ENCODE assay signal across 8 cellular contexts in the genomic region with DNA sequence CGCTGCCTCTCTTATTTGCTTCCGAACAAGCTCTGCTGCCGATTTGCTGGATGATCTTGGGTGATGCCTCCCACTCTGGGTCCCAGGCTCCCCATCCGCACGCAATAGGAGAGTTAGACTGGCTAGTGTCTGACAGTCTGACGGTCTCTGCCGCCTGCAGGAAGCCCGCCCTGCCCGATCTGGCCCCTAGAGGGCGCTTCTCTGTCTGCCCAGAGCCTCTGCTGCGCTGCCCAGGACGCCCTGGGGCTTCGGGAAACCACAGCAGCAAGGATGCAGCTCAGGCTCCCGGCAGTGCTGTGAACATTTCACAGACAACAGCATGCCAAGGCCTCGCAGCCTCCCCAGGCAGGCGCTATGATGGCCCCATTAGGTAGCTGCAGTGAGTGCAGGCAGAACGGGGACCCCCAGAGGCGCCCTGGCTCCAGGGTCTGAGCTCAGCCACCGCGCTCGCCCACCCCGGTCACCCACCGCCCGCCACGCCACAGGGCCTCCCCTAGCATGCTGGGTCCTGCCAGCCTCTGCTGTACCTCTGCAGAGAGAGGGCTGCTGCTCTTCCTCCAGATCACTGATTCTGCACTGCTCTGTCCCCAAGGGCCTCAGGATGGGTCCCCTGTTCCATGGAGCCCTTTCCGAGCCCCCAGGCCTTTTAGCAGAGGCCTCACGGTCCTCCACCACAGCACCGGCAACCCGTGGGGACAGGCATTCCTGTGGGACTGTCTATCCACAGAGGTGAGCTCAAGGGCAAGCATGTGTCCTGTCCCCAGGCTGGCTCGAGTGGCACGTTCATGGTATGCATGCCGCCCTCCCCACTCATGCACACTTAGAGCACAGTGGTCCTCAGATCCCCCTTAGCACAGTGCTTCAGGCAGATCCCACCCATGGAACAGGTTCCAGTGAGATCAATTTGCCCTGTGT. TPM values are rescaled to one million over a fixed set of nuclear protein-coding genes. Genes with fewer than 3 reads are reported as not detected.
DNase-seq lines count a peak whose midpoint lies in the region; ATAC-seq and TF ChIP-seq lines count a peak whose summit lies in the region.

No MANE protein-coding gene starts in this region.

- H3K4me3 ChIP-seq in GM23248 (no peak overlapping the region), coronary artery (no peak overlapping the region), right lobe of liver (no peak overlapping the region)

- H3K4me1 ChIP-seq in GM23248 (ENCODE audit: insufficient read depth), result no peaks in the 10 kb centered on the region; the same call in 1 of the 2 replicates
- H3K4me1 ChIP-seq in right lobe of liver, result peaks cover 0 to 3% (median 0%) of the 10 kb centered on the region in 4 donors

- H3K9me3 ChIP-seq in GM23248 (ENCODE audit: low read depth), result no peaks in the 10 kb centered on the region
- no peaks in the 10 kb centered on the region for H3K9me3 ChIP-seq in right lobe of liver

- TF ChIP-seq POLR2A in right lobe of liver (IDR thresholded peaks at IDR 0.05), result no peak

- ATAC-seq in right lobe of liver (peak; percentile 89 to 97 (median 91)), GM21390 (IDR thresholded peaks at IDR 0.05; ENCODE audit: unreplicated experiment) (no peak)

- 36 to 55% methylated on average over 25 to 30 of the region's 32 CpGs for WGBS in GM23248 (ENCODE audit: low coverage in 1 of 2, low lambda C conversion rate in 2 of 2, missing lambda C conversion rate in 2 of 2), 2 experiments
- 59% methylated on average over 8 of the region's 32 CpGs for WGBS in right lobe of liver (ENCODE audit: insufficient coverage, low coverage, low lambda C conversion rate, missing lambda C conversion rate)

- no peak overlapping the region for H3K27ac ChIP-seq in GM23248
- no peak overlapping the region for H3K27ac ChIP-seq in coronary artery
- H3K27ac ChIP-seq in right lobe of liver, result no peak overlapping the region

- H4K20me1 ChIP-seq in GM23248 (ENCODE audit: insufficient read depth), result no peaks in the 10 kb centered on the region

- H3K9ac ChIP-seq in GM23248, result no peak overlapping the region

- H3K79me2 ChIP-seq in GM23248 (ENCODE audit: insufficient read depth), result no peaks in the 10 kb centered on the region

- H3F3A ChIP-seq in GM23248 (ENCODE audit: insufficient read depth), result no peaks in the 10 kb centered on the region

- in situ Hi-C loops in GM23248 (cut with MboI), result no loop called here

- TF ChIP-seq CTCF in coronary artery (IDR thresholded peaks at IDR 0.05), result peak; percentile 86
- peak; percentile 91 to 96 (median 94) for TF ChIP-seq CTCF in right lobe of liver (IDR thresholded peaks at IDR 0.05)

- DNase-seq in AG08395 (ENCODE audit: low spot score) (peak; percentile 96), GM23248 (peak; percentile 89), NCI-H526 treated with DMSO at 0.1 percent for 48 hours (lab: John Stamatoyannopoulos, UW) (peak; percentile 30), coronary artery (ENCODE audit: low spot score) (no peak), right lobe of liver (peak; percentile 87 to 89 (median 88))
- DNase-seq in activated CD4-positive, alpha-beta T cell treated with anti-CD3 and anti-CD28 coated beads, Interleukin-2, amount 50 U/mL, for 4 hours, result peak; percentile 70 to 72
- peak; percentile 74 to 81 for DNase-seq in stimulated activated CD4-positive, alpha-beta T cell treated with anti-CD3 and anti-CD28 coated beads, Interleukin-4, amount 100 ng/mL, for 48 hours (ENCODE audit: low read depth in 2 of 2)

- H3K4me2 ChIP-seq in GM23248 (ENCODE audit: unreplicated experiment), result no peak overlapping the region

- no peaks in the 10 kb centered on the region for H3K9me2 ChIP-seq in GM23248 (ENCODE audit: insufficient read depth)

- intact Hi-C loops in right lobe of liver (cut with DNase I), result no loop called here

- H3K36me3 ChIP-seq in GM23248 (ENCODE audit: low read depth) (no peaks in the 10 kb centered on the region), right lobe of liver (no peaks in the 10 kb centered on the region)

- H3K27me3 ChIP-seq in GM23248 (replicated peaks; ENCODE audit: insufficient read depth) (no peaks in the 10 kb centered on the region), right lobe of liver (no peaks in the 10 kb centered on the region)

- no peak overlapping the region for H2AFZ ChIP-seq in GM23248

RNA-seq across cellular contexts. Expression of gene BAIAP2L2, which starts 4.3 kb away (rescaled TPM):
- 12.6 and 24.3 TPM in 2 replicates for total RNA-seq in GM23248 (2014; rRNA removed; shearing (Covaris generic))
- polyA plus RNA-seq in GM23248 (2016; fragmentation: Nextera tagmentation; extraction: Ambion mirVana), result 13.2 and 13.4 TPM in 2 replicates
- total RNA-seq in right lobe of liver, result 1 to 10 TPM in 3 of 6 experiments, under 1 TPM in 3; 0.79 to 5.0 (median 1.4) TPM

RNA-seq across cellular contexts. Expression of gene SLC16A8, which starts 30.8 kb away (rescaled TPM):
- total RNA-seq in GM23248 (2014; rRNA removed; shearing (Covaris generic)), result 0.51 and 1.4 TPM in 2 replicates
- 0.52 and 1.3 TPM in 2 replicates for polyA plus RNA-seq in GM23248 (2016; fragmentation: Nextera tagmentation; extraction: Ambion mirVana)
- total RNA-seq in right lobe of liver, result not detected

RNA-seq across cellular contexts. Expression of gene PICK1, which starts 57.5 kb away (rescaled TPM):
- total RNA-seq in GM23248 (2014; rRNA removed; shearing (Covaris generic)), result 12.4 and 14.4 TPM in 2 replicates
- polyA plus RNA-seq in GM23248 (2016; fragmentation: Nextera tagmentation; extraction: Ambion mirVana), result 8.1 and 8.4 TPM in 2 replicates
- total RNA-seq in right lobe of liver, result 10 to 100 TPM; 13.0 to 26.4 (median 20.3) TPM
